ENCODE assay signal across 16 cellular contexts in the genomic region with DNA sequence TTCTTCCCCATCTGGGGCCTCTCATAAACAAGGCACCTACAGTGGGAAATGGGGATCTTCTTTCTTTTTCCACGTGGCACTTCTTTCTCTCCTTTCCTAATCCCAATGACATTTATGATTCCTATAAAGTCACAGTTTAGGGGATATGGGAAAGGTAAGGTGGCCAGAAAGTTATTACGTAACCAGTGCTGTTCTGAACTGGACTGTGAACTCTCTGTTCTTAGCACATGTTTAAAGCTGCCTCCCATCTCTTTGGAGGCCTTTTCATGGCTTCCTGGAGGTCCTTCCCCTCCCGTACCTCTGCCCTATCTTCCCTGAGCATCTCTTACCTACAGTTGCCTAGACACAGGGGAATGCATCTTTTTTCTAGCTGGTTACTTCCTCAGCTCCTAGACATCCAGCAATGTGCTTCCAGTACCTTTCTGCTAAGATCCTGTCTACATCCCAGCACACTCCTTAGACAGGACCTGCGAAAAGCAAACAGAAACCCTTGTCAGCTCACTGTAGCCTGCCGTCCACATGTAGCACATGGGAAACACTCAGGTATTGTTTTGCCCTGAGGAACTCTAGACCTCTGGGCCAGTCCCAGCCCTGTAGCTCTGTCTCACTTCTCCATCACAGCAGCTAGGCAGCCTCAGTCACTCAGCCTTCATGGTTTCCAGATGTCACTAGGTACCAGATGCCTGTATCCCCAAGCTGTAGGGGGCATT.
DNase-seq lines count a peak whose midpoint lies in the region; ATAC-seq and TF ChIP-seq lines count a peak whose summit lies in the region.
"Had no signal": no experiment of that assay in that cellular context is flagged by ENCODE, and none has a peak within 500 bp of the region (broad histone marks: within the 10 kb centered on the region; RNA-seq: fewer than 3 reads in every experiment).

No MANE protein-coding gene starts in this region.

- no peak overlapping the region for H3K27ac Mint-ChIP-seq in stimulated activated memory B cell treated with anti-CD40 and anti-IgM and Interleukin-4, amounts not matched to agents 10 μg/mL and 1 μg/mL and 100 μg/mL, for 72 hours
- H3K27ac Mint-ChIP-seq: CD8-positive, alpha-beta T cell; H9 had no signal

- DNase-seq in ELF-1 (ENCODE audit: low read depth, low spot score) = peak; percentile 27
- no peak for DNase-seq in epithelial cell of prostate (ENCODE audit: low read depth, low spot score)
- no peak for DNase-seq in mucosa of descending colon
- DNase-seq in uterus = no peak
- DNase-seq in cerebellar nuclear complex (lab: John Stamatoyannopoulos, UW) = no peak
- DNase-seq in anterior cingulate cortex (lab: John Stamatoyannopoulos, UW) = no peak
- DNase-seq: CD8-positive, alpha-beta T cell; H9; IMR-90; Karpas-422; MM.1S; NCI-H1092 treated with DMSO at 0.1 percent for 48 hours; NCI-H524 had no signal

- no peaks in the 10 kb centered on the region for H3K36me3 Mint-ChIP-seq in stimulated activated memory B cell treated with anti-CD40 and anti-IgM and Interleukin-4, amounts not matched to agents 10 μg/mL and 1 μg/mL and 100 μg/mL, for 72 hours
- H3K36me3 Mint-ChIP-seq: CD8-positive, alpha-beta T cell had no signal

- TF ChIP-seq POLR2A in uterus (IDR thresholded peaks at IDR 0.05) = no peak

- H3K9me3 Mint-ChIP-seq in stimulated activated memory B cell treated with anti-CD40 and anti-IgM and Interleukin-4, amounts not matched to agents 10 μg/mL and 1 μg/mL and 100 μg/mL, for 72 hours = no peaks in the 10 kb centered on the region
- H3K9me3 Mint-ChIP-seq: CD8-positive, alpha-beta T cell; H9 had no signal

- no peaks in the 10 kb centered on the region for H3K4me1 Mint-ChIP-seq in stimulated activated memory B cell treated with anti-CD40 and anti-IgM and Interleukin-4, amounts not matched to agents 10 μg/mL and 1 μg/mL and 100 μg/mL, for 72 hours

- peaks cover 11% of the 10 kb centered on the region for H3K4me1 ChIP-seq in mucosa of descending colon (ENCODE audit: low read depth)
- H3K4me1 ChIP-seq in uterus = no peaks in the 10 kb centered on the region

- peak overlapping the region; percentile 89 for H3K27ac ChIP-seq in epithelial cell of prostate
- no peak overlapping the region for H3K27ac ChIP-seq in uterus
- H3K27ac ChIP-seq: BLaER1 had no signal

- no peaks in the 10 kb centered on the region for H3K27me3 Mint-ChIP-seq in stimulated activated memory B cell treated with anti-CD40 and anti-IgM and Interleukin-4, amounts not matched to agents 10 μg/mL and 1 μg/mL and 100 μg/mL, for 72 hours

- ATAC-seq in mucosa of descending colon = peak; percentile 49
- peak; percentile 51 for ATAC-seq in stimulated activated memory B cell treated with anti-CD40 and anti-IgM and Interleukin-4, amounts not matched to agents 10 μg/mL and 1 μg/mL and 100 μg/mL, for 72 hours
- ATAC-seq: CD8-positive, alpha-beta T cell; Panc1 had no signal

- H3K36me3 ChIP-seq in mucosa of descending colon (ENCODE audit: low read depth) (no peaks in the 10 kb centered on the region), uterus (no peaks in the 10 kb centered on the region)
- H3K36me3 ChIP-seq: BLaER1 had no signal

- H3K4me3 Mint-ChIP-seq in stimulated activated memory B cell treated with anti-CD40 and anti-IgM and Interleukin-4, amounts not matched to agents 10 μg/mL and 1 μg/mL and 100 μg/mL, for 72 hours = no peak overlapping the region
- H3K4me3 Mint-ChIP-seq: CD8-positive, alpha-beta T cell; H9 had no signal

- intact Hi-C loops in mucosa of descending colon (cut with DNase I, micrococcal nuclease) (no loop called here), uterus (cut with DNase I; ENCODE audit: low total_unique reads) (no loop called here)

- H3K4me3 ChIP-seq in mucosa of descending colon (no peak overlapping the region), uterus (no peak overlapping the region)
- H3K4me3 ChIP-seq: BLaER1 had no signal

- no peaks in the 10 kb centered on the region for H3K27me3 ChIP-seq in uterus
- H3K27me3 ChIP-seq: BLaER1 had no signal

- TF ChIP-seq CTCF in mucosa of descending colon (IDR thresholded peaks at IDR 0.05) (no peak), uterus (IDR thresholded peaks at IDR 0.05) (no peak)

- H3K9me3 ChIP-seq in mucosa of descending colon = no peaks in the 10 kb centered on the region
- H3K9me3 ChIP-seq in uterus = no peaks in the 10 kb centered on the region
- H3K9me3 ChIP-seq: BLaER1 had no signal
